1 cellular context compared by ENCODE assay signal in the genomic region with DNA sequence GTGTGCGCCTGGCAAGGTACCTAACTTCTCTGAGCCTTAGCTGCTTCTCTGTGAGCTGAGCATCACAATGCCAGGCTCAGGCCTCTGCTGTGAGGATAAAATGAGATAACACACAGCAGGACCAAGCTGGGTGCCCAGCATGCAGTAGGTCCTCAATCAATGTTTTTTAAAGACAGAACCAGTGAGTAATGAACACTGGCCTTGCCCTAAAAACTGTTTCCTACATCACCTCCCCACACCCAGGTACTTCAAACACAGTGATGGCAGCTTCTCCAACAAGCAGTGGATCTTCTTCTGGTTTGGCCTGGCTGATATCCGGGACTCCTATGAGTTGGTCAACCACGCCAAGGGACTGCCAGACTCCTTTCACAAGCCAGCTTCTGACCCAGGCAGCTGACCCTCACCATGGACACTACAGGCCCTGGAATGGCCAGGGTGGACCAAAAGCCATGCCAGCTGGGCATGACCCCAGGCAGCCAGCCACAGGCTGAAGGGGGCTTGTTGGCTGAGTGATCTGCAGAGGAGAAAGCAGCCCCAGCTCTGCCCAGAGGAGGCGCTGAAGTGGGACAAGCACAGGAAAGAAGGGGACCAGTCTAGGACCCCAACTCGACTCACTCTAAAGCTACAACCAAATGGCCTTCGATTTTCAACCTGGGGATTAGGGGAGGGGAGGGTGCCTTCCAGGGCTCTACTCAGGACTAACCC.
TF ChIP-seq lines count a peak whose summit lies in the region.

No MANE protein-coding gene starts in this region.

TF ChIP-seq in endothelial cell of umbilical vein, 7 proteins besides CTCF, POLR2A, EP300 and RAD21:
- TF ChIP-seq, protein P1, sequence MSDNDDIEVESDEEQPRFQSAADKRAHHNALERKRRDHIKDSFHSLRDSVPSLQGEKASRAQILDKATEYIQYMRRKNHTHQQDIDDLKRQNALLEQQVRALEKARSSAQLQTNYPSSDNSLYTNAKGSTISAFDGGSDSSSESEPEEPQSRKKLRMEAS (IDR thresholded peaks at IDR 0.05; ENCODE audit: insufficient read depth, insufficient read length), result no peak
- TF ChIP-seq JUN (IDR thresholded peaks at IDR 0.05; ENCODE audit: borderline replicate concordance, insufficient read depth, insufficient read length, low read depth) (no peak), GATA2 (IDR thresholded peaks at IDR 0.05; ENCODE audit: insufficient read depth, insufficient read length, low read depth, low read length) (no peak), MYC (IDR thresholded peaks at IDR 0.05; ENCODE audit: low read depth, low read length) (no peak), POLR2AphosphoS5 (IDR thresholded peaks at IDR 0.05; ENCODE audit: insufficient read depth, low read depth, low read length) (no peak)
